Comparison of ENCODE assay signal across 22 cellular contexts in the genomic region with DNA sequence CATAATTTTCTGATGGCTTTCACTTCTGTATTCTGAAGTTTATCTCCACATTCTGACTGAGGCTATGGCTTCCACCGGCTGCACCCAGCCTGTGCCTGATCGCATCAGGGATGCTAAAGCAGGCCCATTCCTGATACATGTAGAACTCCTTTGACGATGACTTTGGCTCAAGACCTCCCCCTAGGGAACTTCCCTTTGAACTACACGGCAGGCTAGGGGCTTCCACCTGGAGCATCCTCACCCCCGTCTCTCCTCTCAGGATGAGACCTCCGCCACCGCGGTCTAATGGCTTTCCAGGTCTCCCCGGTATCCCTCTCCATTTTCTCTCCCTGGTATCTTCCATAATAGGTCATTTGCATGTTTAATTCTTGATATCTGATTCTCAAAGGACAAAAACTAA.
DNase-seq lines count a peak whose midpoint lies in the region; ATAC-seq and TF ChIP-seq lines count a peak whose summit lies in the region.
"Had no signal": no experiment of that assay in that cellular context is flagged by ENCODE, and none has a peak within 500 bp of the region (broad histone marks: within the 10 kb centered on the region; RNA-seq: fewer than 3 reads in every experiment).

No MANE protein-coding gene starts in this region.

- peak; percentile 24 for ATAC-seq in foreskin keratinocyte
- ATAC-seq in left lobe of liver, result no peak
- ATAC-seq in GM21390 (IDR thresholded peaks at IDR 0.05; ENCODE audit: unreplicated experiment), result no peak
- ATAC-seq: activated CD4-positive, alpha-beta T cell treated with anti-CD3 and anti-CD28 coated beads for 36 hours; K562; sciatic nerve had no signal

- peak; percentile 27; the same call in 1 of the 2 replicates for TF ChIP-seq CTCF in 22Rv1 (IDR thresholded peaks at IDR 0.05)
- peak; percentile 26; the same call in 1 of the 3 replicates for TF ChIP-seq CTCF in GM12872 (IDR thresholded peaks at IDR 0.05; ENCODE audit: insufficient read depth, low read depth, low read length)
- TF ChIP-seq CTCF in foreskin keratinocyte (conservative IDR thresholded peaks at IDR 0.05), result peak; percentile 28

- H3K4me1 ChIP-seq in foreskin keratinocyte, result no peaks in the 10 kb centered on the region
- H3K4me1 ChIP-seq: tibial artery had no signal

- H3K27ac ChIP-seq in 22Rv1 (no peak overlapping the region), foreskin keratinocyte (no peak overlapping the region)
- H3K27ac ChIP-seq: cardiac muscle cell, tibial artery had no signal

- DNase-seq in NCI-H82 treated with DMSO at 0.1 percent for 48 hours (lab: John Stamatoyannopoulos, UW; ENCODE audit: unreplicated experiment) (peak; percentile 7), foreskin keratinocyte (no peak), left lobe of liver (ENCODE audit: low spot score) (no peak), NCI-H510A treated with DMSO at 0.1 percent for 48 hours (lab: John Stamatoyannopoulos, UW) (no peak), NCI-H526 (lab: John Stamatoyannopoulos, UW) (no peak)
- DNase-seq: activated CD4-positive, alpha-beta T cell treated with anti-CD3 and anti-CD28 coated beads for 36 hours; activated T-cell treated with anti-CD3 and anti-CD28 coated beads for 4 hours; effector memory CD4-positive, alpha-beta T cell; foreskin melanocyte; HCEC 1CT; midbrain; NCI-H1436; NCI-H524 treated with DMSO at 0.1 percent for 48 hours; stimulated activated CD4-positive, alpha-beta T cell treated with anti-CD3 and anti-CD28 coated beads, Interleukin-2, amount 100 ng/mL, for 48 hours; stimulated activated CD8-positive, alpha-beta memory T cell treated with anti-CD3 and anti-CD28 coated beads, Interleukin-4, amount 100 ng/mL, for 48 hours; tibial artery had no signal

- H3K27me3 ChIP-seq in foreskin keratinocyte, result no peaks in the 10 kb centered on the region
- H3K27me3 ChIP-seq: cardiac muscle cell, tibial artery had no signal
